1 cellular context compared by ENCODE assay signal in the genomic region with DNA sequence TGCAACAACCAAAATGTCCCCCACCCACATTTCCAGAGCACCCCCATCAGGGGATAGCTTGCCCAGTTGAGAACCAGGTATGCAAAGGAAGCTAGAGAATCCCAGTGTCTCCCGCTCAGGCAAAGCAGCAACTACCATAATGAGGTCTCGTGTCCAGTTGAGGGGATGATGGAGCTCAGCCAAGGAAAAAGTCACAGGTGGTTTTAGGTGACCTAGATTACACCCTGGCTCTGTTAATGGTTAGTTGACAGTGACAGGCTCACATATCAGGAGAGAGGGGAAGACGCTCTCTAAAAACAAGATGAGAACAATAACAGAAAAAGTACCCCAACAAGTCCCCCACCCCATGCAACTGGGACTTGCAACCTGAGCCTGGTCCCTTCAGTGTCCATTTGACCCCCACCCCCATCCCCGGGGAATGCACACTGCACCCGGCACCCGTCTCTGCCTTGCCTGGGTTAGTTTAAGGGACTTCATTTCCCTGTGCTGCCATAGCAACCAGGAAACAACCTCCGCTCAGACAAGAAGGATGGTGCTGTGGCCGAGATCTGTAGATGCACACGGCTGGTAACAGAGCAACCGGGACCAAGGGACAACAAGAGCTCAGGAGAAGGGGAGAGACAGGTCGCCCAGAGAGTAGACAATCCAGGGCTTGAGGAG.
TF ChIP-seq lines count a peak whose summit lies in the region.

A gene (plus strand): TSS at position 519 of the 660 bp plus-strand sequence. CDS start 373 bp downstream, outside the sequence.

TF ChIP-seq in H1, 55 proteins besides CTCF, POLR2A, EP300 and RAD21:
- TF ChIP-seq FOSL1 (IDR thresholded peaks at IDR 0.05; ENCODE audit: insufficient read depth, low read depth, low read length) (no peak), TEAD4 (IDR thresholded peaks at IDR 0.05; ENCODE audit: low read depth, low read length) (0 out of 2 replicates have a peak, but pooled peaks have one; percentile 23)
